ENCODE assay signal across 21 cellular contexts in the genomic region with DNA sequence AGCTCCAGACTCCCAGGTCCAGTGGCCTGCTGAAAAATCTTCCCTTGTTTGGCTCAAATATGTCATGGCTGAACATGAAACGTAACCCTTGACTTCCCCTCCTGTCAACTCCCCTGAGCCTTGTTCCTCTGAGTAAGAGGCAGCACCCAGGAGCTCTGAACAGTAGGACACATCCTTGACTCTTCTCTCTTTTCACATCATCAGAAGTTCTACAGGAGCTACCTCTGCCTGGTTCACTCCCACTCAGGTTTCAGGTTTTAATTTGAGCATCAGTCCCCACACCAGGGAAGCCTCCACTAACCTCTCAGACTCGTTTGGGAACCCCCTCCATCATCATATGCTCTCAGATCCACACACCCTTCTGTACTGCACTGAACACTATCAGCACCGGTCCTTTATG. TPM values are rescaled to one million over a fixed set of nuclear protein-coding genes. Genes with fewer than 3 reads are reported as not detected.
DNase-seq lines count a peak whose midpoint lies in the region; ATAC-seq, FAIRE-seq and TF ChIP-seq lines count a peak whose summit lies in the region.
"Had no signal": no experiment of that assay in that cellular context is flagged by ENCODE, and none has a peak within 500 bp of the region (broad histone marks: within the 10 kb centered on the region; RNA-seq: fewer than 3 reads in every experiment).

No MANE protein-coding gene starts in this region.

- BruUV-seq in HepG2 (replicated peaks; lab: Mats Ljungman, UMichigan), result no TSS peak

- no peak overlapping the region for H3K4me3 Mint-ChIP-seq in stimulated activated memory B cell treated with anti-CD40 and anti-IgM and Interleukin-4, amounts not matched to agents 10 μg/mL and 1 μg/mL and 100 μg/mL, for 72 hours
- H3K4me3 Mint-ChIP-seq: CD4-positive, alpha-beta memory T cell had no signal

- no peak for FAIRE-seq in HepG2 (lab: Jason Lieb, UNC)
- FAIRE-seq: A549, G401.6, GM12878, H54 had no signal

- H3K27me3 ChIP-seq in HepG2 (ENCODE audit: control insufficient read depth in 1 of 2, insufficient read depth in 2 of 2, low read length in 2 of 2) (no peaks in the 10 kb centered on the region), right lobe of liver (no peaks in the 10 kb centered on the region), OCI-LY3 (ENCODE audit: low read depth, low read length) (no peaks in the 10 kb centered on the region; the same call in 1 of the 2 replicates)
- H3K27me3 ChIP-seq: BE2C had no signal

- no peak for TF ChIP-seq CTCF in HepG2 (CRISPR knock-in tag; IDR thresholded peaks at IDR 0.05)
- no peak for TF ChIP-seq CTCF in right lobe of liver (IDR thresholded peaks at IDR 0.05)
- TF ChIP-seq CTCF in GM13976 (IDR thresholded peaks at IDR 0.05; ENCODE audit: borderline replicate concordance, control extremely low read depth, extremely low read depth, insufficient read depth, missing control alignments), result no peak
- no peak for TF ChIP-seq CTCF in OCI-LY3 (IDR thresholded peaks at IDR 0.05; ENCODE audit: low read depth, low read length)

- ATAC-seq in HepG2 (peak; percentile 43; the same call in 2 of the 3 replicates), right lobe of liver (no peak), GM21367 (IDR thresholded peaks at IDR 0.05; ENCODE audit: unreplicated experiment) (no peak)
- ATAC-seq in stimulated activated memory B cell treated with anti-CD40 and anti-IgM and Interleukin-4, amounts not matched to agents 10 μg/mL and 1 μg/mL and 100 μg/mL, for 72 hours, result peak; percentile 85
- ATAC-seq: A549, GM12878, HCT116 had no signal

- DNase-seq in HepG2 (ENCODE audit: low spot score), result no peak
- no peak for DNase-seq in right lobe of liver
- DNase-seq in GM13976 (ENCODE audit: low spot score), result peak; percentile 43
- no peak for DNase-seq in hepatic stellate cell (ENCODE audit: low spot score)
- DNase-seq in SW480 (ENCODE audit: low spot score), result no peak
- DNase-seq: BE2C; CD4-positive, alpha-beta memory T cell; DMS79 treated with DMSO at 0.1 percent for 48 hours; EL; GM23248; KG1 had no signal

- intact Hi-C loops in HepG2 (cut with micrococcal nuclease; ENCODE audit: unreplicated experiment), result no loop called here
- intact Hi-C loops in right lobe of liver (cut with DNase I), result no loop called here

- H3K4me2 ChIP-seq in HepG2 (ENCODE audit: low read depth, low read length) (no peak overlapping the region), OCI-LY3 (ENCODE audit: low read length) (peak overlapping the region; percentile 5)
- H3K4me2 ChIP-seq: A549 had no signal

- H3K4me3 ChIP-seq in HepG2 (replicated peaks in 1 of 3; ENCODE audit: insufficient read depth in 1 of 3, low read depth in 2 of 3, low read length in 3 of 3), result no peak overlapping the region
- H3K4me3 ChIP-seq in right lobe of liver, result no peak overlapping the region
- H3K4me3 ChIP-seq in OCI-LY3 (ENCODE audit: low read length), result no peak overlapping the region
- H3K4me3 ChIP-seq: A549, GM12878, GM23248 had no signal

- H3K4me1 ChIP-seq in HepG2 (ENCODE audit: insufficient read depth, low read length) (peaks cover 44% of the 10 kb centered on the region), right lobe of liver (no peaks in the 10 kb centered on the region), OCI-LY3 (ENCODE audit: low read length) (peaks cover 54% of the 10 kb centered on the region)
- H3K4me1 ChIP-seq: A549, BE2C had no signal

- TF ChIP-seq EP300 in HepG2 (IDR thresholded peaks at IDR 0.05; ENCODE audit: low read depth in 2 of 2, low read length in 2 of 2) (no peak), HepG2 (CRISPR knock-in tag; IDR thresholded peaks at IDR 0.05; ENCODE audit: borderline replicate concordance) (no peak)

- POLR2A ChIA-PET in HepG2 (lab: Yijun Ruan, JAX), result no interaction called here

- H3K27ac ChIP-seq in HepG2 (ENCODE audit: extremely low read length, insufficient read depth, low read length) (no peak overlapping the region), right lobe of liver (no peak overlapping the region), OCI-LY3 (ENCODE audit: low read length) (peak overlapping the region; percentile 99)
- H3K27ac ChIP-seq: A549, C4-2B, GM23248 had no signal

- in situ Hi-C loops in HepG2 (cut with HindIII; ENCODE audit: extremely low pct_ligation_motif_present, low pct_unique_long_range_greater_than_20kb) (no loop called here), GM13976 (cut with MboI; ENCODE audit: low sequenced_read_pairs, unreplicated experiment) (no loop called here)

- H3K9me3 ChIP-seq in HepG2 (ENCODE audit: low read length) (no peaks in the 10 kb centered on the region), right lobe of liver (no peaks in the 10 kb centered on the region), OCI-LY3 (ENCODE audit: insufficient read depth, low read length) (no peaks in the 10 kb centered on the region)
- H3K9me3 ChIP-seq: BE2C had no signal

- no peaks in the 10 kb centered on the region for H3K79me2 ChIP-seq in HepG2 (ENCODE audit: insufficient read depth, low read length)
- no peaks in the 10 kb centered on the region for H3K79me2 ChIP-seq in OCI-LY3 (ENCODE audit: low read length)

- no peaks in the 10 kb centered on the region for H3K36me3 Mint-ChIP-seq in stimulated activated memory B cell treated with anti-CD40 and anti-IgM and Interleukin-4, amounts not matched to agents 10 μg/mL and 1 μg/mL and 100 μg/mL, for 72 hours
- H3K36me3 Mint-ChIP-seq: CD4-positive, alpha-beta memory T cell; IgD-negative memory B cell had no signal

- peaks cover 8% of the 10 kb centered on the region for H3K4me1 Mint-ChIP-seq in stimulated activated memory B cell treated with anti-CD40 and anti-IgM and Interleukin-4, amounts not matched to agents 10 μg/mL and 1 μg/mL and 100 μg/mL, for 72 hours
- H3K4me1 Mint-ChIP-seq: CD4-positive, alpha-beta memory T cell had no signal

- H3K9ac ChIP-seq in HepG2 (ENCODE audit: insufficient read depth, low read depth, low read length) (no peak overlapping the region), OCI-LY3 (ENCODE audit: low read length) (no peak overlapping the region; the same call in 1 of the 2 replicates)
- H3K9ac ChIP-seq: GM23248 had no signal

- peaks cover 11% of the 10 kb centered on the region for H3K27me3 Mint-ChIP-seq in stimulated activated memory B cell treated with anti-CD40 and anti-IgM and Interleukin-4, amounts not matched to agents 10 μg/mL and 1 μg/mL and 100 μg/mL, for 72 hours
- H3K27me3 Mint-ChIP-seq: IgD-negative memory B cell had no signal

- no peaks in the 10 kb centered on the region for H3K36me3 ChIP-seq in HepG2 (replicated peaks in 1 of 2; ENCODE audit: control insufficient read depth in 1 of 2, insufficient read depth in 2 of 2, low read length in 2 of 2)
- no peaks in the 10 kb centered on the region for H3K36me3 ChIP-seq in right lobe of liver
- peaks cover 25% of the 10 kb centered on the region for H3K36me3 ChIP-seq in OCI-LY3 (replicated peaks; ENCODE audit: low read depth, low read length)
- H3K36me3 ChIP-seq: BE2C had no signal

- CTCF ChIA-PET in HepG2 (lab: Yijun Ruan, JAX; ENCODE audit: low intra/inter-chr PET ratio, low total read pairs), result interaction anchor here (1.2 kb wide), 1 partner anchor 277 kb away, joined by 3 read pairs; no protein-coding TSS in a partner anchor

- H2AFZ ChIP-seq in HepG2 (ENCODE audit: low read length), result no peak overlapping the region
- H2AFZ ChIP-seq in OCI-LY3 (ENCODE audit: low read depth, low read length), result no peak overlapping the region
- H2AFZ ChIP-seq: GM23248 had no signal

- H4K20me1 ChIP-seq in HepG2 (ENCODE audit: insufficient read depth, low read length) (no peaks in the 10 kb centered on the region), OCI-LY3 (ENCODE audit: insufficient read depth, low read length) (no peaks in the 10 kb centered on the region)

- WGBS in HepG2 (ENCODE audit: low lambda C conversion rate), result 18% methylated on average over 3 of the region's 3 CpGs
- WGBS in right lobe of liver (ENCODE audit: insufficient coverage, low coverage, low lambda C conversion rate, missing lambda C conversion rate), result 54% methylated on average over 3 of the region's 3 CpGs

- TF ChIP-seq POLR2A in HepG2 (IDR thresholded peaks at IDR 0.05; ENCODE audit: insufficient read depth in 1 of 2, low read depth in 2 of 2, low read length in 2 of 2) (no peak), right lobe of liver (IDR thresholded peaks at IDR 0.05) (no peak)

- no peak for TF ChIP-seq RAD21 in HepG2 (CRISPR knock-in tag; IDR thresholded peaks at IDR 0.05)

- H3K27ac Mint-ChIP-seq in stimulated activated memory B cell treated with anti-CD40 and anti-IgM and Interleukin-4, amounts not matched to agents 10 μg/mL and 1 μg/mL and 100 μg/mL, for 72 hours, result no peak overlapping the region
- H3K27ac Mint-ChIP-seq: CD4-positive, alpha-beta memory T cell; IgD-negative memory B cell had no signal

- H3K9me3 Mint-ChIP-seq in stimulated activated memory B cell treated with anti-CD40 and anti-IgM and Interleukin-4, amounts not matched to agents 10 μg/mL and 1 μg/mL and 100 μg/mL, for 72 hours, result no peaks in the 10 kb centered on the region

RNA-seq across cellular contexts. Expression of gene ZNF823, which starts 30.3 kb away (rescaled TPM):
- total RNA-seq in HepG2 (2016; rRNA removed; fragmentation: Illumina TruSeq; extraction: Trizol) (11.7 and 18.2 TPM in 2 replicates), right lobe of liver (1 to 10 TPM; 2.9 to 5.1 (median 3.4) TPM)
- 10.8 and 14.7 TPM in 2 replicates for total RNA-seq in HepG2 (2016; cell fraction: cytosol; rRNA removed; fragmentation: Illumina TruSeq; extraction: Trizol; ENCODE audit: low read depth)
- 12.1 and 19.3 TPM in 2 replicates for total RNA-seq in HepG2 (2016; cell fraction: insoluble cytoplasmic fraction; rRNA removed; fragmentation: Illumina TruSeq; extraction: Trizol)
- total RNA-seq in HepG2 (2016; cell fraction: membrane; rRNA removed; fragmentation: Illumina TruSeq; extraction: Trizol), result 9.2 and 10.6 TPM in 2 replicates
- total RNA-seq in HepG2 (2016; cell fraction: nucleus; rRNA removed; fragmentation: Illumina TruSeq; extraction: Trizol), result 7.5 and 8.8 TPM in 2 replicates
- 5.1 and 5.7 TPM in 2 replicates for polyA plus RNA-seq in HepG2 (2011; rRNA removed)
- 2.2 and 3.4 TPM in 2 replicates for polyA plus RNA-seq in HepG2 (2011; cell fraction: cytosol; rRNA removed)
- polyA plus RNA-seq in HepG2 (2011; cell fraction: nucleus; rRNA removed), result 3.5 and 5.2 TPM in 2 replicates
- polyA plus RNA-seq in HepG2 (2012), result 5.8 and 6.8 TPM in 2 replicates
- 0.63 and 0.85 TPM in 2 replicates for polyA plus RNA-seq in HepG2 (2016; cell fraction: cytosol; fragmentation: Illumina TruSeq; extraction: Trizol; ENCODE audit: low read depth)
- 10.0 and 12.3 TPM in 2 replicates for polyA plus RNA-seq in HepG2 (2016; cell fraction: insoluble cytoplasmic fraction; fragmentation: Illumina TruSeq; extraction: Trizol; ENCODE audit: low read depth)
- 1.5 and 2.1 TPM in 2 replicates for polyA plus RNA-seq in HepG2 (2016; cell fraction: membrane; fragmentation: Illumina TruSeq; extraction: Trizol; ENCODE audit: low read depth)
- 13.7 and 14.1 TPM in 2 replicates for polyA plus RNA-seq in HepG2 (2016; cell fraction: nucleus; fragmentation: Illumina TruSeq; extraction: Trizol; ENCODE audit: insufficient read depth, low read depth)
- 1.8 and 1.9 TPM in 2 replicates for polyA minus RNA-seq in HepG2 (2011; rRNA and poly(A)+ RNA removed; ENCODE audit: low replicate concordance)
- polyA minus RNA-seq in HepG2 (2011; cell fraction: cytosol; rRNA and poly(A)+ RNA removed), result 7.1 and 8.7 TPM in 2 replicates
- 6.4 and 9.1 TPM in 2 replicates for polyA minus RNA-seq in HepG2 (2011; cell fraction: nucleus; rRNA and poly(A)+ RNA removed)

RNA-seq across cellular contexts. Expression of gene ZNF441, which starts 58.3 kb away (rescaled TPM):
- total RNA-seq in HepG2 (2016; rRNA removed; fragmentation: Illumina TruSeq; extraction: Trizol) (10.0 and 18.0 TPM in 2 replicates), right lobe of liver (1 to 10 TPM; 2.6 to 4.4 (median 3.2) TPM)
- total RNA-seq in HepG2 (2016; cell fraction: cytosol; rRNA removed; fragmentation: Illumina TruSeq; extraction: Trizol; ENCODE audit: low read depth), result 1.2 and 2.6 TPM in 2 replicates
- total RNA-seq in HepG2 (2016; cell fraction: insoluble cytoplasmic fraction; rRNA removed; fragmentation: Illumina TruSeq; extraction: Trizol), result 11.3 and 15.3 TPM in 2 replicates
- 3.7 and 5.1 TPM in 2 replicates for total RNA-seq in HepG2 (2016; cell fraction: membrane; rRNA removed; fragmentation: Illumina TruSeq; extraction: Trizol)
- total RNA-seq in HepG2 (2016; cell fraction: nucleus; rRNA removed; fragmentation: Illumina TruSeq; extraction: Trizol), result 13.4 and 15.8 TPM in 2 replicates
- 2.8 and 3.5 TPM in 2 replicates for polyA plus RNA-seq in HepG2 (2011; rRNA removed)
- 0.54 and 1.0 TPM in 2 replicates for polyA plus RNA-seq in HepG2 (2011; cell fraction: cytosol; rRNA removed)
- 4.8 and 5.7 TPM in 2 replicates for polyA plus RNA-seq in HepG2 (2011; cell fraction: nucleus; rRNA removed)
- 2.3 and 3.6 TPM in 2 replicates for polyA plus RNA-seq in HepG2 (2012)
- 0.07 and 0.16 TPM in 2 replicates for polyA plus RNA-seq in HepG2 (2016; cell fraction: cytosol; fragmentation: Illumina TruSeq; extraction: Trizol; ENCODE audit: low read depth)
- polyA plus RNA-seq in HepG2 (2016; cell fraction: insoluble cytoplasmic fraction; fragmentation: Illumina TruSeq; extraction: Trizol; ENCODE audit: low read depth), result 5.5 and 5.8 TPM in 2 replicates
- 0.39 and 0.42 TPM in 2 replicates for polyA plus RNA-seq in HepG2 (2016; cell fraction: membrane; fragmentation: Illumina TruSeq; extraction: Trizol; ENCODE audit: low read depth)
- 10.6 and 11.9 TPM in 2 replicates for polyA plus RNA-seq in HepG2 (2016; cell fraction: nucleus; fragmentation: Illumina TruSeq; extraction: Trizol; ENCODE audit: insufficient read depth, low read depth)
- 1.3 and 2.4 TPM in 2 replicates for polyA minus RNA-seq in HepG2 (2011; rRNA and poly(A)+ RNA removed; ENCODE audit: low replicate concordance)
- 3.3 and 3.6 TPM in 2 replicates for polyA minus RNA-seq in HepG2 (2011; cell fraction: cytosol; rRNA and poly(A)+ RNA removed)
- 19.5 and 20.9 TPM in 2 replicates for polyA minus RNA-seq in HepG2 (2011; cell fraction: nucleus; rRNA and poly(A)+ RNA removed)

Comparison
In these comparisons a context has a peak if more than half of its experiments do, and no peak if none do; other contexts are left out.
1. ATAC-seq: peak in HepG2 (single experiment) and stimulated activated memory B cell treated with anti-CD40 and anti-IgM and Interleukin-4, amounts not matched to agents 10 μg/mL and 1 μg/mL and 100 μg/mL, for 72 hours (single experiment); none in right lobe of liver (0 of 4) and GM21367 (single experiment).